11 cellular contexts compared by ENCODE assay signal in the genomic region with DNA sequence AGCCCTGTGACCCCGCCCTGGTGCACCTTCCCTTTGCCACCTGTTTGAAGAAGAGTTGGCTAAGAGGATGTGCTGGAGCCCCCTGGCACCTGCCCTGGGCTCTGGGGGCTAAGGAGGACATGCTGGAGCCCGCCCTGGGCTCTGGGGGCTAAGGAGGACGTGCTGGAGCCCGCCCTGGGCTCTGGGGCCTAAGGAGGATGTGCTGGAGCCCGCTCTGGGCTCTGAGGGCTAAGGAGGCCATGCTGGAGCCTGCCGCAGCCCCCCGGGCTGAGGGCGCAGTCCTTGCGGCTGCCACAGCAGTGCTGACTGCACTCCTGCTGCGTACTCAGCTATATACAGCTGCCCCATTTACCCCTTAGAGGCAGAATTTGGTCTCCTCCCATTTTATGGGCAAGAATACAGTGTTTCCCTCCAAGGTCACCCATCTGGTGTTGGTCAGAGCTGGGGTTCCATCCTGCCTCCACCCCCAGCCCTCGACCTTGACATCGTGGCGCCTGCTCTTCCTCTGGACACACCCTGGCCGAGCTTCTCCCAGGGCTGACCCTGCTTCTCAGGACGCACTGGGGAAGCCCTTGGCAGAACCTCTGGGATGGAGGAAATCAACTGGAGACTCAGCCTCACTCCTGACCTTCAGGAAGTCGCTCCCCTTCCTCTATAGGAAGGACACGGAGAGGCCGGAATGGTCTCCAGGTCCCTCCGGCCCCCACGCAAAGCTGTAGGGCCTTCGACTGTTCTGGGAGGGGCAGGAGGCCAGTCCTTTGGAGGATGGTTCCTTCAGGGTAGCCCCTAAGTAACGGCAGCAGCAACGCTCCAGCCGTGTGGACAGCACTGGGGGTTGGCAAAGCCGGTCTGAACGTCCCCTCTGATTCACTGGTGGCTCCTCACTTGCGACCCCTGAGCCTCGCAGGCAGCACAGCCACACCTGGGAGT.
"Had no signal": no experiment of that assay in that cellular context is flagged by ENCODE, and none has a peak within 500 bp of the region (broad histone marks: within the 10 kb centered on the region; RNA-seq: fewer than 3 reads in every experiment).

No MANE protein-coding gene starts in this region.

- H3K9me3 Mint-ChIP-seq: mesothelial cell of epicardium had no signal

- H3K27ac ChIP-seq: breast epithelium, foreskin keratinocyte, SJCRH30, tibial artery had no signal

- H3K27me3 ChIP-seq: breast epithelium, SJCRH30 had no signal

- H3K4me1 ChIP-seq: breast epithelium, foreskin keratinocyte, tibial artery had no signal

- H3K27ac Mint-ChIP-seq: activated naive CD8-positive, alpha-beta T cell treated with anti-CD3 and anti-CD28 coated beads for 36 hours; activated T-cell treated with anti-CD3 and anti-CD28 coated beads, Interleukin-2, amount 50 U/mL, for 24 hours; mesothelial cell of epicardium had no signal

- H3K9me3 ChIP-seq: breast epithelium, SJCRH30, tibial artery had no signal

- FAIRE-seq: islet of Langerhans had no signal

- DNase-seq: activated effector memory CD4-positive, alpha-beta T cell treated with anti-CD3 and anti-CD28 coated beads, Interleukin-2, amount 50 U/mL, for 16 hours; activated naive CD8-positive, alpha-beta T cell treated with anti-CD3 and anti-CD28 coated beads for 36 hours; activated T-cell treated with anti-CD3 and anti-CD28 coated beads, Interleukin-2, amount 50 U/mL, for 24 hours; foreskin keratinocyte; head of caudate nucleus; SJCRH30 had no signal

- H3K36me3 ChIP-seq: breast epithelium, SJCRH30, tibial artery had no signal

- H3K4me3 ChIP-seq: breast epithelium, SJCRH30, tibial artery had no signal

- H3K36me3 Mint-ChIP-seq: activated naive CD8-positive, alpha-beta T cell treated with anti-CD3 and anti-CD28 coated beads for 36 hours; mesothelial cell of epicardium had no signal

- ATAC-seq: activated CD4-positive, CD25-positive, alpha-beta regulatory T cell treated with anti-CD3 and anti-CD28 coated beads, Interleukin-2, amount 50 U/mL, for 24 hours; foreskin keratinocyte had no signal

- H3K4me1 Mint-ChIP-seq: activated naive CD8-positive, alpha-beta T cell treated with anti-CD3 and anti-CD28 coated beads for 36 hours; mesothelial cell of epicardium had no signal

- H3K4me3 Mint-ChIP-seq: activated naive CD8-positive, alpha-beta T cell treated with anti-CD3 and anti-CD28 coated beads for 36 hours; activated T-cell treated with anti-CD3 and anti-CD28 coated beads, Interleukin-2, amount 50 U/mL, for 24 hours; mesothelial cell of epicardium had no signal

- H3K27me3 Mint-ChIP-seq: activated naive CD8-positive, alpha-beta T cell treated with anti-CD3 and anti-CD28 coated beads for 36 hours had no signal
